ENCODE assay signal across 9 cellular contexts in the genomic region with DNA sequence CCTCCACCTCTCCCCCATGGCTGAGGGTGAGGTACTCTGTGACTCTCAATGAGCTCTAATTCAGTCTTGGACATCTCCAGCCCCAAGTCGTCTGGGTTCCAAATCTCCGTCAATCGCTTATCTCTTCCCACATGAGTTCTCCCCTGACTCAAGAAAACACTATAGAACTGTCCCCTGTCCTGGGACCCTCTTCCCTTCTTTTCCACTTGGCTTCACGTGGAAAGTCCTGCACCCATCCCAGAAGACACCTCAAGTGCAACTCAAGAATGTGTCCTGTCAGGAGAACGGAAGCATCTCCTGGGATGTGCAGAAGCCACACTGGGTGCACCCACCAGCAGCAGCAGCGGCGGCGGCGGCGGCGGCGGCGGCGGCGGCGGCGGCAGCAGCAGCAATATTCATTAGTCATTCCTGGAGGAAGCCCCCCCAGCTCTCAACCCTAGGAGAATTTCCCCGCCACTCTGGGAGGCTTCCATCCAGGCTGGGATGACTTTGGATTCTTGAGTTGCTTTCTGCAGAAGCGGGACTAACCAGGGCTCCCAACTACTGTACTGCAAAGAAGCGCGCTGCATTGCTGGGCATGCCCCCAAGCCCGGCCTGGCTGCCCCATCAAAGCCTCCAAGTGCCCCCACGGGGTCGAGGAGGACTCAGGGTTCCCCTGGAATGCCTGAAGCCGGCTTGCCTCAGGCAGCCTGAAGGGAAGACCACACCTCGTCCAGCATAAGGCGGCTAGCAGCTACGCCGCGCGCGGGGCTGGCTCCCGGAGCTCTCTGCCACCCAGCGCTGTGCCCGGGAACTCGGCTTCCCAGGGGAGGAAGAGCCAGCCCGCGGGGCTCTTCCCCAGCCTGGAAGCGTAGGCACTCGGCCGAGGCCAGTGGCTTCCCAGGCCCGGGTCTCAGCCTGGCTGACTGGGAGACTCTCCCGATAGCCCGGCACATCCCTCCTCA. TPM values are rescaled to one million over a fixed set of nuclear protein-coding genes. Genes with fewer than 3 reads are reported as not detected.
DNase-seq lines count a peak whose midpoint lies in the region; ATAC-seq, FAIRE-seq and TF ChIP-seq lines count a peak whose summit lies in the region.
"Had no signal": no experiment of that assay in that cellular context is flagged by ENCODE, and none has a peak within 500 bp of the region (broad histone marks: within the 10 kb centered on the region; RNA-seq: fewer than 3 reads in every experiment).

No MANE protein-coding gene starts in this region.

- H3K9me3 ChIP-seq in A673 (ENCODE audit: low read depth, low read length, poor library complexity, severe bottlenecking): no peaks in the 10 kb centered on the region
- H3K9me3 ChIP-seq in HUES64 (ENCODE audit: insufficient read depth, low read depth, low read length): no peaks in the 10 kb centered on the region
- no peaks in the 10 kb centered on the region for H3K9me3 ChIP-seq in neuron (ENCODE audit: low read length)

- peak overlapping the region; percentile 56 for H2AFZ ChIP-seq in neuron (ENCODE audit: low read depth, low read length)

- POLR2A ChIA-PET in A673 (lab: Charles Lee; ENCODE audit: low non-redundant PET): no interaction called here

- H3K4me1 Mint-ChIP-seq in CD14-positive monocyte: no peaks in the 10 kb centered on the region

- peaks cover 0 to 12% (median 0%) of the 10 kb centered on the region in 7 donors for H3K9me3 Mint-ChIP-seq in CD14-positive monocyte

- FAIRE-seq in frontal cortex (lab: Jason Lieb, UNC): no peak

- H3K4me1 ChIP-seq in A673 (ENCODE audit: insufficient read depth, low read length, poor library complexity, severe bottlenecking) (peaks cover 9% of the 10 kb centered on the region), HUES64 (ENCODE audit: insufficient read depth, low read length) (no peaks in the 10 kb centered on the region), neuron (ENCODE audit: insufficient read depth, low read length) (no peaks in the 10 kb centered on the region)

- H3K36me3 Mint-ChIP-seq in CD14-positive monocyte: peaks cover 0 to 5% of the 10 kb centered on the region in 2 donors

- H3K27ac ChIP-seq in A673 (ENCODE audit: low read depth, low read length, poor library complexity, severe bottlenecking) (no peak overlapping the region), HUES64 (ENCODE audit: low read depth, low read length) (no peak overlapping the region)

- no peak overlapping the region for H3K27ac Mint-ChIP-seq in CD14-positive monocyte

- CTCF ChIA-PET in A673 (lab: Charles Lee): interaction anchor here (1.6 kb wide), 1 partner anchor 12 kb away, joined by 7 read pairs; no protein-coding TSS in a partner anchor

- peak overlapping the region; percentile 23 for H3K4me3 ChIP-seq in A673 (ENCODE audit: low read depth, low read length, poor library complexity, severe bottlenecking)
- peak overlapping the region; percentile 69 for H3K4me3 ChIP-seq in HUES64 (ENCODE audit: low read length)
- H3K4me3 ChIP-seq in neuron (ENCODE audit: low read length): peak overlapping the region; percentile 34

- TF ChIP-seq CTCF in A673 (conservative IDR thresholded peaks at IDR 0.05; ENCODE audit: low read depth, low read length) (no peak), CD14-positive monocyte (IDR thresholded peaks at IDR 0.05) (no peak)

- H3K27me3 Mint-ChIP-seq in CD14-positive monocyte (ENCODE audit: low read depth in 3 of 3): peaks cover 69 to 78% (median 74%) of the 10 kb centered on the region in 3 donors

- H3K9ac ChIP-seq in HUES64 (ENCODE audit: low read depth, low read length): no peak overlapping the region; the same call in 1 of the 2 replicates

- H3K36me3 ChIP-seq in A673 (ENCODE audit: insufficient read depth, low read length, poor library complexity, severe bottlenecking) (no peaks in the 10 kb centered on the region), HUES64 (ENCODE audit: insufficient read depth, low read length) (no peaks in the 10 kb centered on the region), neuron (ENCODE audit: insufficient read depth, low read length) (no peaks in the 10 kb centered on the region)

- no TSS peak for BruUV-seq in A673 (replicated peaks; lab: Mats Ljungman, UMichigan)

- ATAC-seq in HG03039 (IDR thresholded peaks at IDR 0.05; ENCODE audit: unreplicated experiment): no peak
- ATAC-seq in HG03095 (IDR thresholded peaks at IDR 0.05; ENCODE audit: unreplicated experiment): no peak

- peak overlapping the region in 1 of 2 donors; percentile 63 for H3K4me3 Mint-ChIP-seq in CD14-positive monocyte

- 4% methylated on average over 44 of the region's 44 CpGs for WGBS in HUES64

- DNase-seq in A673 (ENCODE audit: low spot score): no peak
- DNase-seq in frontal cortex (ENCODE audit: low spot score in 2 of 2): peak; percentile 53 to 60
- DNase-seq in CD14-positive monocyte (ENCODE audit: low spot score): no peak
- DNase-seq in NK-92 (lab: John Stamatoyannopoulos, UW; ENCODE audit: unreplicated experiment): no peak
- DNase-seq: SHP77 had no signal

- intact Hi-C loops in A673 (cut with micrococcal nuclease; ENCODE audit: unreplicated experiment) (loop anchor here (5.0 kb wide), 1 partner anchor 117 kb away; no protein-coding TSS in a partner anchor), CD14-positive monocyte (cut with micrococcal nuclease) (no loop called here)

- H3K27me3 ChIP-seq in A673 (replicated peaks; ENCODE audit: insufficient read depth, low read depth, low read length, poor library complexity): peaks cover 91% of the 10 kb centered on the region
- peaks cover 78% of the 10 kb centered on the region for H3K27me3 ChIP-seq in HUES64 (ENCODE audit: insufficient read depth, low read length)
- H3K27me3 ChIP-seq in neuron (ENCODE audit: insufficient read depth, low read length): peaks cover 61% of the 10 kb centered on the region

RNA-seq across cellular contexts. Expression of a gene that starts 1.0 kb away (rescaled TPM):
- total RNA-seq in A673 (2021) (not detected in 2 replicates), frontal cortex (7.3 TPM)
- polyA plus RNA-seq in HUES64 (2013, experiment 1 of 2): 0.45 TPM
- 0.70 TPM for polyA plus RNA-seq in HUES64 (2013, experiment 2 of 2)
- not detected for polyA plus RNA-seq in CD14-positive monocyte

Comparison
In these comparisons a context has a peak if more than half of its experiments do, and no peak if none do; other contexts are left out.
1. DNase-seq: peak in frontal cortex (2 of 2); none in A673 (single experiment), CD14-positive monocyte (single experiment) and NK-92 (single experiment).
2. Peak in every context shown above with its lines, with median percentiles within 50 percentile points of each other: H3K4me3 ChIP-seq.